In the genomic region with DNA sequence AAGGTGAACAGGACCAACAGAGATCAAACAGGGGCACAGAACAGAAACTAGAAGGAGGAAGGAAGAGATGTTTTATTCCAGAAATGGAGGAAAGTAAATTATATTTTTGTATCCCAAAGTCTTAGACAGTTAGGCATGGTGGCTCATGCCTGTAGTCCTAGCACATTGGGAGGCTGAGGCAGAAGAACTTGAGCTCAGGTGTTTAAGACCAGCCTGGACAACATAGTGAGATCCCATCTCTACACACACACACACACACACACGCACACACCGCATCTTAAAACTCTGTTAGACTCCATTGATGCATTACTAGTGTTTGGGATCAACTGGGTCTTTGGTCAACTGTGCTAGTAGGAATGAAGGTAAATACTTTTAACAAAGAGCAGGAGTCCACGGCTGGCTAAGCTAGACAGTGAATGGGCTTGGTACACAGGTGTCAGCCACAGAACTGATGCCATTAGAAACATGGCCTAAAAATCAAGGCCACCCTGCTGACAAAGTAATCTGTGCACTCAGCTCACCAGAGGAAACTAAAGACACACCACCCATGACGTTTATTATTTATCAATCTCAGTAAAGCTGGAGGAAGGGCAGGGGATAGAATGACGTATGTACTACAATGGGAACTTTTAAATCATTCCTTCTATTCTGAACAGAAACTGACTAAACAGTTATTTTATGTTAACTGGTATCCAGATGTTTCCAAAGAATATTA, we compare ENCODE assay signal across 8 cellular contexts. TPM values are rescaled to one million over a fixed set of nuclear protein-coding genes. Genes with fewer than 3 reads are reported as not detected.
A peak's percentile ranks its signal among the peaks of the same experiment; 100 is the strongest.
DNase-seq lines count a peak whose midpoint lies in the region; ATAC-seq and TF ChIP-seq lines count a peak whose summit lies in the region.
"Not testable (repeated sequence)": the region's sequence is repeated elsewhere in the genome, so short reads cannot be mapped to it uniquely, and the experiment has no call there.

No MANE protein-coding gene starts in this region.

- not testable (repeated sequence) for H3K4me3 ChIP-seq in fibroblast of villous mesenchyme (ENCODE audit: low read depth, low read length); suprapubic skin

- not testable (repeated sequence) for TF ChIP-seq CTCF in MCF 10A (IDR thresholded peaks at IDR 0.05; ENCODE audit: unreplicated experiment); fibroblast of villous mesenchyme (IDR thresholded peaks at IDR 0.05; ENCODE audit: insufficient read depth, low read depth, low read length); suprapubic skin (IDR thresholded peaks at IDR 0.05)

- POLR2A ChIA-PET in MCF 10A (lab: Yijun Ruan, JAX), result interaction anchor here (0.7 to 5.4 kb wide), 4 partner anchors 10 to 114 kb away, joined by 3 to 202 read pairs (median 22); partner anchors contain the start of genes ADIRF, GLUD1 and SHLD2

- intact Hi-C loops in MCF 10A (cut with micrococcal nuclease), result loop anchor here (1.0 kb wide), 1 partner anchor 10 kb away; no protein-coding TSS in a partner anchor

- H3K27ac ChIP-seq in suprapubic skin, result peak overlapping the region; percentile 84

- 31% methylated on average over 5 of the region's 5 CpGs for WGBS in suprapubic skin

- H3K4me1 Mint-ChIP-seq in IgD-negative memory B cell (peaks cover 34 to 36% (median 35%) of the 10 kb centered on the region in 3 donors), MCF 10A (ENCODE audit: insufficient read depth, unreplicated experiment) (peaks cover 44% of the 10 kb centered on the region), naive B cell (peaks cover 36 to 53% (median 51%) of the 10 kb centered on the region in 3 donors)

- H3K4me1 ChIP-seq in suprapubic skin, result peaks cover 47% of the 10 kb centered on the region

- not testable (repeated sequence) for H3K27me3 ChIP-seq in suprapubic skin

- TF ChIP-seq EP300 in suprapubic skin (IDR thresholded peaks at IDR 0.05), result not testable (repeated sequence)

- peak; percentile 28 for ATAC-seq in HG02571 (IDR thresholded peaks at IDR 0.05; ENCODE audit: unreplicated experiment)
- peak; percentile 44 to 80 for ATAC-seq in naive B cell (ENCODE audit: low read depth in 2 of 2)

- BruUV-seq in MCF 10A (replicated peaks; lab: Mats Ljungman, UMichigan), result TSS peak; percentile 41

- TF ChIP-seq POLR2A in suprapubic skin (IDR thresholded peaks at IDR 0.05), result not testable (repeated sequence)

- CTCF ChIA-PET in MCF 10A (lab: Yijun Ruan, JAX), result interaction anchor here (3.0 kb wide), 1 partner anchor 9 kb away, joined by 21 read pairs; no protein-coding TSS in a partner anchor

- not testable (repeated sequence) for H3K9me3 Mint-ChIP-seq in IgD-negative memory B cell; MCF 10A (ENCODE audit: unreplicated experiment); naive B cell

- H3K27ac Mint-ChIP-seq in IgD-negative memory B cell, result peak overlapping the region in 2 of 3 donors; percentile 13 to 90
- H3K27ac Mint-ChIP-seq in MCF 10A (ENCODE audit: low read depth, unreplicated experiment), result peak overlapping the region; percentile 93
- peak overlapping the region; percentile 77 to 93 (median 88) for H3K27ac Mint-ChIP-seq in naive B cell

- H3K9me3 ChIP-seq in suprapubic skin, result not testable (repeated sequence)

- not testable (repeated sequence) for H3K36me3 Mint-ChIP-seq in IgD-negative memory B cell, naive B cell
- peaks cover 65% of the 10 kb centered on the region for H3K36me3 Mint-ChIP-seq in MCF 10A (ENCODE audit: insufficient read depth, unreplicated experiment)

- H3K4me3 Mint-ChIP-seq in IgD-negative memory B cell, result peak overlapping the region in 3 of 4 donors; percentile 3 to 73 (median 53)
- H3K4me3 Mint-ChIP-seq in MCF 10A (ENCODE audit: unreplicated experiment), result peak overlapping the region; percentile 45
- H3K4me3 Mint-ChIP-seq in naive B cell, result peak overlapping the region in 3 of 8 donors; percentile 11 to 43 (median 34)

- not testable (repeated sequence) for H3K36me3 ChIP-seq in suprapubic skin

- DNase-seq in ELR (ENCODE audit: low read depth) (peak; percentile 84), MCF 10A (ENCODE audit: unreplicated experiment) (peak; percentile 33), fibroblast of villous mesenchyme (ENCODE audit: low read depth) (peak; percentile 82)
- peak; percentile 21 for DNase-seq in activated CD4-positive, alpha-beta T cell treated with anti-CD3 and anti-CD28 coated beads for 48 hours
- not testable (repeated sequence) for DNase-seq in naive B cell; suprapubic skin (ENCODE audit: low spot score in 2 of 2)

- H3K27me3 Mint-ChIP-seq in IgD-negative memory B cell; MCF 10A (ENCODE audit: insufficient read depth, unreplicated experiment); naive B cell: not testable (repeated sequence)

RNA-seq across cellular contexts. Expression of gene GLUD1, which starts 10.9 kb away (rescaled TPM):
- polyA plus RNA-seq in IgD-negative memory B cell, result 83.7 TPM
- total RNA-seq in MCF 10A (2022), result 171 and 275 TPM in 2 replicates
- total RNA-seq in fibroblast of villous mesenchyme, result 182 and 219 TPM in 2 replicates
- polyA plus RNA-seq in naive B cell (ENCODE audit: low read depth in 6 of 6), result 100 to 1,000 TPM in 4 of 6 donors, 10 to 100 TPM in 2; 90.7 to 158 (median 104) TPM
- 100 to 1,000 TPM; 160 to 187 (median 174) TPM for total RNA-seq in suprapubic skin

RNA-seq across cellular contexts. Expression of gene SHLD2, which starts 11.3 kb away (rescaled TPM):
- polyA plus RNA-seq in IgD-negative memory B cell (15.9 TPM), naive B cell (ENCODE audit: low read depth in 6 of 6) (10 to 100 TPM in 5 of 6 donors, 1 to 10 TPM in 1; 8.6 to 18.1 (median 14.9) TPM)
- total RNA-seq in MCF 10A (2022) (28.1 and 31.8 TPM in 2 replicates), fibroblast of villous mesenchyme (39.3 and 40.6 TPM in 2 replicates), suprapubic skin (10 to 100 TPM; 18.0 to 36.1 (median 20.8) TPM)
